In genomic region chr13:28716511-28716910, GRCh38 we compare ENCODE assay signal across 11 cellular contexts. TPM values are rescaled to one million over a fixed set of nuclear protein-coding genes. Genes with fewer than 3 reads are reported as not detected.
A peak's percentile ranks its signal among the peaks of the same experiment; 100 is the strongest.
DNase-seq lines count a peak whose midpoint lies in the region; ATAC-seq and FAIRE-seq lines count a peak whose summit lies in the region.
"Had no signal": no experiment of that assay in that cellular context is flagged by ENCODE, and none has a peak within 500 bp of the region (broad histone marks: within the 10 kb centered on the region; RNA-seq: fewer than 3 reads in every experiment).

No MANE protein-coding gene starts in this region.

- H3K36me3 ChIP-seq in mesenchymal stem cell (ENCODE audit: control insufficient read depth in 1 of 2, insufficient read depth in 2 of 2, low read depth in 1 of 2, low read length in 2 of 2), result no peaks in the 10 kb centered on the region

- intact Hi-C loops in sciatic nerve (cut with DNase I), result no loop called here

- whole genome bisulfite sequencing in mesenchymal stem cell, result 6% methylated on average over 6 of the region's 8 CpGs

- no peak overlapping the region for H4K91ac ChIP-seq in mesenchymal stem cell (ENCODE audit: low read length)

- H2AK5ac ChIP-seq in mesenchymal stem cell (ENCODE audit: low read length, severe bottlenecking), result no peak overlapping the region

- H3K4me2 ChIP-seq in mesenchymal stem cell (ENCODE audit: low read length, poor library complexity, severe bottlenecking), result no peak overlapping the region

- no peak for FAIRE-seq in frontal cortex (lab: Jason Lieb, UNC)

- peak; percentile 22 for DNase-seq in 8988T
- peak; percentile 99 for DNase-seq in HT1080 (ENCODE audit: low read depth)
- DNase-seq in cerebellar cortex (ENCODE audit: low spot score), result peak; percentile 45
- DNase-seq in mesenchymal stem cell, result peak; percentile 88
- no peak for DNase-seq in frontal cortex (ENCODE audit: low spot score in 2 of 2)
- DNase-seq in sciatic nerve (ENCODE audit: low spot score), result no peak
- DNase-seq in NCI-H2081 treated with DMSO at 0.1 percent for 48 hours (lab: John Stamatoyannopoulos, UW), result no peak
- DNase-seq in NCI-H2107 treated with DMSO at 0.1 percent for 48 hours (lab: John Stamatoyannopoulos, UW; ENCODE audit: unreplicated experiment), result no peak
- DNase-seq: COR-L47; NCI-H187 treated with DMSO at 0.1 percent for 48 hours; stimulated activated naive CD4-positive, alpha-beta T cell had no signal

- peak overlapping the region; percentile 19 for H3K9ac ChIP-seq in mesenchymal stem cell (ENCODE audit: low read length)

- no peaks in the 10 kb centered on the region for H3K27me3 ChIP-seq in mesenchymal stem cell (ENCODE audit: control insufficient read depth in 1 of 2, insufficient read depth in 1 of 2, low read length in 2 of 2)

- no peak overlapping the region for H2AFZ ChIP-seq in mesenchymal stem cell (ENCODE audit: low read depth, low read length)

- H2BK5ac ChIP-seq in mesenchymal stem cell (ENCODE audit: low read depth, low read length, poor library complexity, severe bottlenecking), result no peak overlapping the region

- no peak overlapping the region for H3K4ac ChIP-seq in mesenchymal stem cell (ENCODE audit: low read depth in 1 of 2, low read length in 2 of 2)

- no peak overlapping the region for H4K8ac ChIP-seq in mesenchymal stem cell (ENCODE audit: low read length)

- no peak overlapping the region for H3K23ac ChIP-seq in mesenchymal stem cell (ENCODE audit: low read length in 2 of 2)

- H2BK15ac ChIP-seq in mesenchymal stem cell (ENCODE audit: low read depth, poor library complexity, severe bottlenecking), result no peak overlapping the region

- H2BK120ac ChIP-seq in mesenchymal stem cell (ENCODE audit: low read depth, low read length), result no peak overlapping the region

- peaks cover 2% of the 10 kb centered on the region for H3K79me1 ChIP-seq in mesenchymal stem cell (replicated peaks; ENCODE audit: low read length, poor library complexity, severe bottlenecking)

- H3K18ac ChIP-seq in mesenchymal stem cell (ENCODE audit: low read depth in 1 of 2, low read length in 2 of 2), result no peak overlapping the region

- no peak overlapping the region for H3K4me3 ChIP-seq in mesenchymal stem cell (ENCODE audit: insufficient read depth in 1 of 2, low read depth in 1 of 2, low read length in 2 of 2)

- no peaks in the 10 kb centered on the region for H3K9me3 ChIP-seq in mesenchymal stem cell (ENCODE audit: control insufficient read depth, low read length)

- peaks cover 4% of the 10 kb centered on the region for H3K4me1 ChIP-seq in mesenchymal stem cell (ENCODE audit: control insufficient read depth, insufficient read depth, low read depth, low read length)

- no peak overlapping the region for H3K14ac ChIP-seq in mesenchymal stem cell (ENCODE audit: low read length in 2 of 2)

- H2BK12ac ChIP-seq in mesenchymal stem cell (ENCODE audit: low read length in 2 of 2), result no peak overlapping the region

- no peak overlapping the region for H3K27ac ChIP-seq in mesenchymal stem cell (ENCODE audit: low read length, poor library complexity, severe bottlenecking)

- no peak for ATAC-seq in sciatic nerve

RNA-seq across cellular contexts. Expression of gene SLC46A3, which starts 2.3 kb away (rescaled TPM):
- 3.5 and 4.9 TPM in 2 replicates for total RNA-seq in HT1080 (2014; rRNA removed; shearing (Covaris generic))
- 3.2 and 4.5 TPM in 2 replicates for polyA plus RNA-seq in HT1080 (2015; cell fraction: cytosol; rRNA removed)
- polyA plus RNA-seq in HT1080 (2015; cell fraction: nucleus; rRNA removed), result 8.2 and 8.7 TPM in 2 replicates
- polyA plus RNA-seq in mesenchymal stem cell (2013, experiment 1 of 2), result 8.0 TPM
- 8.9 TPM for polyA plus RNA-seq in mesenchymal stem cell (2013, experiment 2 of 2)
- total RNA-seq in frontal cortex, result 2.9 TPM
- total RNA-seq in sciatic nerve, result 10.1 TPM

RNA-seq across cellular contexts. Expression of gene POMP, which starts 57.6 kb away (rescaled TPM):
- total RNA-seq in HT1080 (2014; rRNA removed; shearing (Covaris generic)), result 163 and 172 TPM in 2 replicates
- 153 and 191 TPM in 2 replicates for polyA plus RNA-seq in HT1080 (2015; cell fraction: cytosol; rRNA removed)
- 83.0 and 104 TPM in 2 replicates for polyA plus RNA-seq in HT1080 (2015; cell fraction: nucleus; rRNA removed)
- 172 TPM for polyA plus RNA-seq in mesenchymal stem cell (2013, experiment 1 of 2)
- 184 TPM for polyA plus RNA-seq in mesenchymal stem cell (2013, experiment 2 of 2)
- 46.5 TPM for total RNA-seq in frontal cortex
- 49.2 TPM for total RNA-seq in sciatic nerve

Comparison
In these comparisons a context has a peak if more than half of its experiments do, and no peak if none do; other contexts are left out.
1. DNase-seq: peak in 8988T (single experiment), HT1080 (single experiment), cerebellar cortex (single experiment) and mesenchymal stem cell (single experiment); none in frontal cortex (0 of 2), sciatic nerve (single experiment), NCI-H2081 treated with DMSO at 0.1 percent for 48 hours (single experiment) and NCI-H2107 treated with DMSO at 0.1 percent for 48 hours (single experiment).